23 cellular contexts compared by ENCODE assay signal in the genomic region with DNA sequence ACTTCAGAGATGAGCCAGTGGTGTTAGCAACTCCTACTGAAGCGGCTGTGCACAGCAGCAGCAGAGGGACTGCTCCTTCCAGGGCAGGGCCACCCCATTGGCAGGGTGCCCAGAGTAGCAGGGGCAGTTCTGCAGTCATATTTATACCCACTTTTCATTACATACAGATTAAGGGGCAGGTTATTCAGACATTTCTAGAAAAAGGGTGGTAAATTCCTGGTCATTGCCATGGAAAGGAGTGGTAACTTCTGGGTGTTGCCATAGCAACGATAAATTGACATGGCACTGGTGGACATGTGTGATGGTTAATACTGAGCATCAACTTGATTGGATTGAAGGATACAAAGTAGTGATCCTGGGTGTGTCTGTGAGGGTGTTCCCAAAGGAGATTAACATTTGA. TPM values are rescaled to one million over a fixed set of nuclear protein-coding genes. Genes with fewer than 3 reads are reported as not detected.
"Had no signal": no experiment of that assay in that cellular context is flagged by ENCODE, and none has a peak within 500 bp of the region (broad histone marks: within the 10 kb centered on the region; RNA-seq: fewer than 3 reads in every experiment).

No MANE protein-coding gene starts in this region.

- FAIRE-seq: astrocyte, endometrium, keratinocyte had no signal

- H3K9me3 ChIP-seq: adrenal gland, breast epithelium, gastrocnemius medialis, left ventricle myocardium inferior, transverse colon, vagina had no signal

- H3K27ac ChIP-seq: adrenal gland, breast epithelium, coronary artery, gastrocnemius medialis, left ventricle myocardium inferior, transverse colon, vagina had no signal

- H3K4me3 Mint-ChIP-seq: activated CD4-positive, alpha-beta T cell treated with anti-CD3 and anti-CD28 coated beads for 36 hours; activated naive CD4-positive, alpha-beta T cell treated with anti-CD3 and anti-CD28 coated beads, Interleukin-2, amount 50 U/mL, for 24 hours; neural crest cell; stimulated activated naive CD8-positive, alpha-beta T cell treated with anti-CD3 and anti-CD28 coated beads, Interleukin-15, Interleukin-2, amounts not matched to agents 100 ng/mL and 50 ng/mL, for 24 hours; WTC11 had no signal

- H3K4me3 ChIP-seq: adrenal gland, breast epithelium, coronary artery, gastrocnemius medialis, left ventricle myocardium inferior, transverse colon, vagina had no signal

- DNase-seq: activated CD4-positive, alpha-beta T cell treated with anti-CD3 and anti-CD28 coated beads for 36 hours; activated CD4-positive, alpha-beta T cell treated with anti-CD3 and anti-CD28 coated beads, Interleukin-2, amount 50 U/mL, for 48 hours; activated gamma-delta T cell; adrenal gland; gastrocnemius medialis; head of caudate nucleus; left ventricle myocardium inferior; mammary epithelial cell; midbrain; transverse colon had no signal

- H3K27me3 ChIP-seq: adrenal gland, breast epithelium, gastrocnemius medialis, transverse colon, vagina had no signal

- H3K27ac Mint-ChIP-seq: activated CD4-positive, alpha-beta T cell treated with anti-CD3 and anti-CD28 coated beads for 36 hours; activated naive CD4-positive, alpha-beta T cell treated with anti-CD3 and anti-CD28 coated beads, Interleukin-2, amount 50 U/mL, for 24 hours; progenitor cell of endocrine pancreas; stimulated activated naive CD8-positive, alpha-beta T cell treated with anti-CD3 and anti-CD28 coated beads, Interleukin-15, Interleukin-2, amounts not matched to agents 100 ng/mL and 50 ng/mL, for 24 hours; WTC11 had no signal

- H3K36me3 ChIP-seq: adrenal gland, breast epithelium, gastrocnemius medialis, left ventricle myocardium inferior, transverse colon, vagina had no signal

- H3K36me3 Mint-ChIP-seq: activated naive CD4-positive, alpha-beta T cell treated with anti-CD3 and anti-CD28 coated beads, Interleukin-2, amount 50 U/mL, for 24 hours had no signal

- H3K9me3 Mint-ChIP-seq: activated naive CD4-positive, alpha-beta T cell treated with anti-CD3 and anti-CD28 coated beads, Interleukin-2, amount 50 U/mL, for 24 hours; stimulated activated naive CD8-positive, alpha-beta T cell treated with anti-CD3 and anti-CD28 coated beads, Interleukin-15, Interleukin-2, amounts not matched to agents 100 ng/mL and 50 ng/mL, for 24 hours had no signal

- ATAC-seq: activated CD4-positive, alpha-beta T cell treated with anti-CD3 and anti-CD28 coated beads for 36 hours; gastrocnemius medialis; WTC11 had no signal

RNA-seq across cellular contexts. Expression of gene IYD, which starts 45.0 kb away (rescaled TPM):
- total RNA-seq: activated CD4-positive, alpha-beta T cell treated with anti-CD3 and anti-CD28 coated beads for 36 hours; astrocyte; left ventricle myocardium inferior; myocyte; neural crest cell; skeletal muscle tissue; vagina; WTC11 had no signal
- polyA plus RNA-seq: adrenal gland, keratinocyte, mammary epithelial cell had no signal
